In genomic region chr17:78697122-78697845, GRCh38 we compare ENCODE assay signal across 12 cellular contexts.
DNase-seq lines count a peak whose midpoint lies in the region; ATAC-seq and TF ChIP-seq lines count a peak whose summit lies in the region.
"Had no signal": no experiment of that assay in that cellular context is flagged by ENCODE, and none has a peak within 500 bp of the region (broad histone marks: within the 10 kb centered on the region; RNA-seq: fewer than 3 reads in every experiment).

No MANE protein-coding gene starts in this region.

- no peaks in the 10 kb centered on the region for H3K27me3 Mint-ChIP-seq in activated naive CD4-positive, alpha-beta T cell treated with anti-CD3 and anti-CD28 coated beads, Interleukin-2, amount 10 ng/mL, durations not matched to agents 7 days and 5 days
- no peaks in the 10 kb centered on the region for H3K27me3 Mint-ChIP-seq in brain

- no peak for DNase-seq in activated naive CD4-positive, alpha-beta T cell treated with anti-CD3 and anti-CD28 coated beads, Interleukin-2, amount 10 ng/mL, durations not matched to agents 7 days and 5 days
- DNase-seq in activated naive CD4-positive, alpha-beta T cell treated with anti-CD3 and anti-CD28 coated beads, Interleukin-2, amount 50 U/mL, for 16 hours: no peak
- DNase-seq in NCI-H226 (peak; percentile 11), sciatic nerve (ENCODE audit: low spot score) (peak; percentile 47), NCI-H146 (lab: John Stamatoyannopoulos, UW) (no peak), superior temporal gyrus (ENCODE audit: extremely low spot score) (no peak)
- DNase-seq: activated CD4-positive, alpha-beta T cell treated with anti-CD3 and anti-CD28 coated beads, Interleukin-2, amount 50 U/mL, for 4 hours; AML-193; NCI-H2081 treated with DMSO at 0.1 percent for 48 hours; SHP77 had no signal

- H3K4me1 Mint-ChIP-seq in activated naive CD4-positive, alpha-beta T cell treated with anti-CD3 and anti-CD28 coated beads, Interleukin-2, amount 10 ng/mL, durations not matched to agents 7 days and 5 days: no peaks in the 10 kb centered on the region
- peaks cover 13% of the 10 kb centered on the region for H3K4me1 Mint-ChIP-seq in brain

- no peak overlapping the region for H3K4me3 Mint-ChIP-seq in activated naive CD4-positive, alpha-beta T cell treated with anti-CD3 and anti-CD28 coated beads, Interleukin-2, amount 10 ng/mL, durations not matched to agents 7 days and 5 days
- H3K4me3 Mint-ChIP-seq in brain: peak overlapping the region in 1 of 5 experiments; percentile 38

- intact Hi-C loops in sciatic nerve (cut with DNase I): no loop called here

- H3K36me3 Mint-ChIP-seq in activated naive CD4-positive, alpha-beta T cell treated with anti-CD3 and anti-CD28 coated beads, Interleukin-2, amount 10 ng/mL, durations not matched to agents 7 days and 5 days: peaks cover 86% of the 10 kb centered on the region
- peaks cover 90% of the 10 kb centered on the region for H3K36me3 Mint-ChIP-seq in brain

- CTCF ChIA-PET in activated naive CD4-positive, alpha-beta T cell treated with anti-CD3 and anti-CD28 coated beads, Interleukin-2, amount 10 ng/mL, durations not matched to agents 7 days and 5 days (lab: Charles Lee): interaction anchor here (1.2 kb wide), 1 partner anchor 12 kb away, joined by 6 read pairs; no protein-coding TSS in a partner anchor

- ATAC-seq in sciatic nerve (no peak), GM21360 (IDR thresholded peaks at IDR 0.05; ENCODE audit: unreplicated experiment) (no peak)

- no peak for TF ChIP-seq CTCF in brain (conservative IDR thresholded peaks at IDR 0.05)

- H3K9me3 Mint-ChIP-seq in activated naive CD4-positive, alpha-beta T cell treated with anti-CD3 and anti-CD28 coated beads, Interleukin-2, amount 10 ng/mL, durations not matched to agents 7 days and 5 days: no peaks in the 10 kb centered on the region
- H3K9me3 Mint-ChIP-seq in brain: no peaks in the 10 kb centered on the region

- peak overlapping the region; percentile 79 for H3K27ac Mint-ChIP-seq in activated naive CD4-positive, alpha-beta T cell treated with anti-CD3 and anti-CD28 coated beads, Interleukin-2, amount 10 ng/mL, durations not matched to agents 7 days and 5 days
- H3K27ac Mint-ChIP-seq in brain: peak overlapping the region in 3 of 5 experiments; percentile 71 to 96 (median 78)

Comparison
In these comparisons a context has a peak if more than half of its experiments do, and no peak if none do; other contexts are left out.
1. DNase-seq: peak in NCI-H226 (single experiment) and sciatic nerve (single experiment); none in activated naive CD4-positive, alpha-beta T cell treated with anti-CD3 and anti-CD28 coated beads, Interleukin-2, amount 10 ng/mL, durations not matched to agents 7 days and 5 days (single experiment), activated naive CD4-positive, alpha-beta T cell treated with anti-CD3 and anti-CD28 coated beads, Interleukin-2, amount 50 U/mL, for 16 hours (single experiment), NCI-H146 (single experiment) and superior temporal gyrus (single experiment).